In the genomic region with DNA sequence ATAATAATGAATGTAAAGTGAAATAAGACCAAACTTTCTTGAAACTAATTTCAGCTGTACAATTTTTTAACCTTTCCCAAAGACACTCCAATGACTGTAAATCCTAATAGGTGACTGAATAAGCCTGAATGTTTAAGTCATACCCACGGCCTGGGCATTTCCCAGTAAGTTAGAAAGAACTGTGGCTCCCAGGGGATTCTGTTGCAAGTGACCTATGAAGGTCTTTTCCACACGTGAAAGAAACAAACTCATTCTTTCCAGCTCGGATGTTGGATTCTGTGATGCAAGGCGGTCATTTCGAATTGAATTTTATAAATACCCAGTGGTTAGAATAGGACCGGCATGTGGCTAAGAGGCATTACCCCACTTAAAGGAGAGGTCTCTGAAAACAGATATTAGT, we compare ENCODE assay signal across 19 cellular contexts.
A peak's percentile ranks its signal among the peaks of the same experiment; 100 is the strongest.
DNase-seq lines count a peak whose midpoint lies in the region; ATAC-seq and TF ChIP-seq lines count a peak whose summit lies in the region.
"Had no signal": no experiment of that assay in that cellular context is flagged by ENCODE, and none has a peak within 500 bp of the region (broad histone marks: within the 10 kb centered on the region; RNA-seq: fewer than 3 reads in every experiment).

No MANE protein-coding gene starts in this region.

- H3K9me3 Mint-ChIP-seq in neural progenitor cell (no peaks in the 10 kb centered on the region), natural killer cell (peaks cover 6 to 9% of the 10 kb centered on the region in 2 donors)

- no peak overlapping the region for H3K4ac ChIP-seq in neuronal stem cell (ENCODE audit: low read length)

- intact Hi-C loops in thyroid gland (cut with DNase I) (no loop called here), natural killer cell (cut with micrococcal nuclease) (no loop called here)

- H2BK15ac ChIP-seq in neuronal stem cell (ENCODE audit: low read length) = no peak overlapping the region

- H2AFZ ChIP-seq in neuronal stem cell (ENCODE audit: low read length) (no peak overlapping the region), neural progenitor cell (replicated peaks) (no peak overlapping the region)

- DNase-seq in SK-N-MC (ENCODE audit: low read depth, low spot score) = no peak
- peak; percentile 55 for DNase-seq in fibroblast of gingiva (ENCODE audit: low read depth)
- peak; percentile 1 for DNase-seq in myocyte (ENCODE audit: low read depth)
- DNase-seq in thyroid gland = no peak
- no peak for DNase-seq in neuronal stem cell (ENCODE audit: low spot score)
- no peak for DNase-seq in neural progenitor cell (ENCODE audit: low spot score)
- DNase-seq in natural killer cell = no peak
- DNase-seq: AML-193, DMS79 treated with DMSO at 0.1 percent for 48 hours, NCI-H1417, NCI-H187, NCI-H2107, NCI-H2227 treated with DMSO at 0.1 percent for 48 hours, NCI-H510A treated with DMSO at 0.1 percent for 48 hours, NCI-H774, OCI-M1, SHP77 had no signal

- no peaks in the 10 kb centered on the region for H3K79me1 ChIP-seq in neuronal stem cell (ENCODE audit: low read depth, low read length)

- no peak for ATAC-seq in natural killer cell

- H4K8ac ChIP-seq in neuronal stem cell (ENCODE audit: low read depth, low read length) = no peak overlapping the region

- no peak overlapping the region for H2BK5ac ChIP-seq in neuronal stem cell (ENCODE audit: low read length)

- 64 to 71% methylated on average over 6 of the region's 6 CpGs for WGBS in thyroid gland, 2 donors
- no CpG with 5 or more reads among the region's 6 CpGs for WGBS in neuronal stem cell (ENCODE audit: extremely low coverage in 2 of 2, insufficient read length in 2 of 2, insufficient replicate concordance in 1 of 2), 2 donors

- no peak overlapping the region for H3K4me3 Mint-ChIP-seq in neural progenitor cell
- no peak overlapping the region for H3K4me3 Mint-ChIP-seq in natural killer cell
- H3K4me3 Mint-ChIP-seq: CD14-positive monocyte had no signal

- H3K27me3 Mint-ChIP-seq in neural progenitor cell (ENCODE audit: insufficient read depth, low read depth) = no peaks in the 10 kb centered on the region
- H3K27me3 Mint-ChIP-seq in natural killer cell (ENCODE audit: low read depth in 2 of 2) = no peaks in the 10 kb centered on the region

- H2AK5ac ChIP-seq in neuronal stem cell (ENCODE audit: low read depth, low read length) = no peak overlapping the region

- H3K4me2 ChIP-seq in neuronal stem cell (ENCODE audit: insufficient read depth, low read length, poor library complexity, severe bottlenecking) = no peak overlapping the region
- no peak overlapping the region for H3K4me2 ChIP-seq in neural progenitor cell

- no peak overlapping the region for H3K14ac ChIP-seq in neuronal stem cell (ENCODE audit: low read length)

- H3K18ac ChIP-seq in neuronal stem cell (ENCODE audit: low read length) = no peak overlapping the region

- no peak overlapping the region for H2BK120ac ChIP-seq in neuronal stem cell (ENCODE audit: low read depth, low read length)

- H3K27me3 ChIP-seq in thyroid gland (no peaks in the 10 kb centered on the region), neuronal stem cell (ENCODE audit: control insufficient read depth in 3 of 3, insufficient read depth in 3 of 3, low read depth in 1 of 3, low read length in 3 of 3) (no peaks in the 10 kb centered on the region), neural progenitor cell (no peaks in the 10 kb centered on the region)

- no peak for TF ChIP-seq CTCF in thyroid gland (IDR thresholded peaks at IDR 0.05)
- no peak for TF ChIP-seq CTCF in neural progenitor cell (IDR thresholded peaks at IDR 0.05)
- TF ChIP-seq CTCF in natural killer cell (IDR thresholded peaks at IDR 0.05) = no peak

- no peaks in the 10 kb centered on the region for H3K36me3 Mint-ChIP-seq in neural progenitor cell
- no peaks in the 10 kb centered on the region for H3K36me3 Mint-ChIP-seq in natural killer cell
- H3K36me3 Mint-ChIP-seq: CD14-positive monocyte had no signal

- no peaks in the 10 kb centered on the region for H4K20me1 ChIP-seq in neural progenitor cell (ENCODE audit: low read depth)

- H4K91ac ChIP-seq in neuronal stem cell (ENCODE audit: low read depth, low read length, poor library complexity) = no peak overlapping the region

- no peaks in the 10 kb centered on the region for H3K4me1 Mint-ChIP-seq in neural progenitor cell
- no peaks in the 10 kb centered on the region for H3K4me1 Mint-ChIP-seq in natural killer cell
- H3K4me1 Mint-ChIP-seq: CD14-positive monocyte had no signal

- H3K9me3 ChIP-seq in SK-N-MC (ENCODE audit: low read depth, low read length) (no peaks in the 10 kb centered on the region), thyroid gland (no peaks in the 10 kb centered on the region), neuronal stem cell (replicated peaks in 1 of 2; ENCODE audit: control insufficient read depth in 2 of 2, insufficient read depth in 1 of 2, low read depth in 1 of 2, low read length in 2 of 2) (no peaks in the 10 kb centered on the region), neural progenitor cell (ENCODE audit: low read depth) (no peaks in the 10 kb centered on the region)

- no peak for TF ChIP-seq POLR2A in thyroid gland (IDR thresholded peaks at IDR 0.05)

- H3K9ac ChIP-seq in SK-N-MC (ENCODE audit: insufficient read length) (peak overlapping the region; percentile 39), neuronal stem cell (ENCODE audit: low read depth, low read length, poor library complexity) (no peak overlapping the region), neural progenitor cell (no peak overlapping the region)

- H3K4me3 ChIP-seq in SK-N-MC (peak overlapping the region; percentile 45), thyroid gland (replicated peaks in 1 of 3) (no peak overlapping the region), neuronal stem cell (ENCODE audit: low read length in 2 of 2) (no peak overlapping the region), neural progenitor cell (no peak overlapping the region)

- H3K36me3 ChIP-seq in SK-N-MC (ENCODE audit: insufficient read depth, low read length) (no peaks in the 10 kb centered on the region), thyroid gland (no peaks in the 10 kb centered on the region), neuronal stem cell (replicated peaks in 1 of 2; ENCODE audit: control insufficient read depth in 2 of 2, insufficient read depth in 2 of 2, low read length in 2 of 2) (no peaks in the 10 kb centered on the region), neural progenitor cell (no peaks in the 10 kb centered on the region)

- H3K23ac ChIP-seq in neuronal stem cell (ENCODE audit: low read depth, low read length, poor library complexity) = no peak overlapping the region

- H2BK12ac ChIP-seq in neuronal stem cell (ENCODE audit: low read length) = no peak overlapping the region

- H3F3A ChIP-seq in neural progenitor cell (ENCODE audit: low read depth) = no peaks in the 10 kb centered on the region

- H3K4me1 ChIP-seq in thyroid gland (peaks cover 20 to 21% of the 10 kb centered on the region in 2 donors), neuronal stem cell (ENCODE audit: control insufficient read depth in 2 of 2, insufficient read depth in 1 of 2, low read depth in 1 of 2, low read length in 2 of 2) (no peaks in the 10 kb centered on the region), neural progenitor cell (no peaks in the 10 kb centered on the region)

- H3K27ac Mint-ChIP-seq in neural progenitor cell = no peak overlapping the region
- no peak overlapping the region for H3K27ac Mint-ChIP-seq in natural killer cell
- H3K27ac Mint-ChIP-seq: CD14-positive monocyte had no signal

- H3K79me2 ChIP-seq in neural progenitor cell (ENCODE audit: low read depth) = no peaks in the 10 kb centered on the region

- H3K27ac ChIP-seq in SK-N-MC = peak overlapping the region; percentile 99
- peak overlapping the region; percentile 59 to 70 (median 61) for H3K27ac ChIP-seq in thyroid gland
- no peak overlapping the region for H3K27ac ChIP-seq in neuronal stem cell (replicated peaks; ENCODE audit: low read length)
- no peak overlapping the region for H3K27ac ChIP-seq in neural progenitor cell
- H3K27ac ChIP-seq: HL-60 had no signal

Comparison
In these comparisons a context has a peak if more than half of its experiments do, and no peak if none do; other contexts are left out.
1. DNase-seq: peak in fibroblast of gingiva (single experiment) and myocyte (single experiment); none in SK-N-MC (single experiment), thyroid gland (0 of 2), neuronal stem cell (single experiment), neural progenitor cell (single experiment) and natural killer cell (single experiment).
2. H3K27ac ChIP-seq: peak in SK-N-MC (single experiment) and thyroid gland (3 of 3); none in neuronal stem cell (single experiment) and neural progenitor cell (single experiment).